ENCODE assay signal across 9 cellular contexts in the genomic region with DNA sequence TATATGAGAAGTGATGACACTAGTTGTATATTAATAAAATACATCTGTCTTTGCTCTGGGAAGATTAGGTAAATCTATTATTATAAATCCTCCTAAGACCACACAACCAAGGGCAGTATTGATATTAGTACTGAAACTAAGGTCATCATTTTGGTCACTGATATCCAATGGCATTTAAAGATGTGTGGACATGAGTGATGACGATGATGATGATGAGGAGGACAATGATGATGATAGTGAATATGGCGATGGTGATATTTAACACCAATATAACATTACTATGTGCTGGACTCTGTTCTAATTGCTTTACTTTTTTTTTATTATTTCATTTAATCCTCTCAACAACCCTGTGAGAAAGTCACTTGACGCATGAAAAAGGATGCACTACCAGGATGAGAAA.
"Had no signal": no experiment of that assay in that cellular context is flagged by ENCODE, and none has a peak within 500 bp of the region (broad histone marks: within the 10 kb centered on the region; RNA-seq: fewer than 3 reads in every experiment).

No MANE protein-coding gene starts in this region.

- H2AFZ ChIP-seq: GM23338 had no signal

- H3K4me3 ChIP-seq: GM23338, K562 had no signal

- FAIRE-seq: H1, H54, HTR-8/SVneo, K562 had no signal

- ATAC-seq: GM23338, K562 had no signal

- DNase-seq: H9, HCEC 1CT, HFFc6, KG1 had no signal

- H3K4me2 ChIP-seq: GM23338 had no signal
